26 cellular contexts compared by ENCODE assay signal in the genomic region with DNA sequence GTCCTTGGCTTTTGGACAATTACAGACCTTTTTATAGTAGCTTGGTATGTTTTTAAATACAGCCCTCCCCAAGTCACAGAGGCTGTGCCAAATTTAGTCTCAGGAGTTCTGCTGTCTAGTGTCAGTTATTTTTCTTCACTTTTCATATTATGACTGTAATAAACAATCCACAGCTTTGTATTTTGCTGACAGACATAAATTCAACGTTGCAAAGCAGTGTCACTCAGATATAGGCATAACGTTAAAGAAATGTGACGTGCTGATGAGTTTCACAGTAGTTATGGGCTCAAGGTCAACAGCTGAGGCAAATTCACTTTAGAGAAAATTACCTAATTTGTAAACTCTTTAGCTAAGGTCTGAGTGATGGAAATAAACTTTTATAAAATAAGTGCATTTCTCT.
"Had no signal": no experiment of that assay in that cellular context is flagged by ENCODE, and none has a peak within 500 bp of the region (broad histone marks: within the 10 kb centered on the region; RNA-seq: fewer than 3 reads in every experiment).

No MANE protein-coding gene starts in this region.

- H3K27ac ChIP-seq: heart right ventricle, hepatocyte, left ventricle myocardium inferior, pancreas, prostate gland, sigmoid colon, stomach, testis, thyroid gland, transverse colon, upper lobe of left lung, vagina had no signal

- H3K9me3 ChIP-seq: heart right ventricle, left ventricle myocardium inferior, pancreas, prostate gland, sigmoid colon, stomach, testis, thyroid gland, transverse colon, upper lobe of left lung, vagina had no signal

- H3K79me2 ChIP-seq: hepatocyte had no signal

- H3K4me1 ChIP-seq: heart right ventricle, left ventricle myocardium inferior, pancreas, prostate gland, stomach, testis, thyroid gland, transverse colon, upper lobe of left lung, vagina had no signal

- FAIRE-seq: pancreas had no signal

- H3K4me3 ChIP-seq: heart right ventricle, hepatocyte, left ventricle myocardium inferior, lung, pancreas, prostate gland, sigmoid colon, smooth muscle cell, stomach, testis, thyroid gland, transverse colon, upper lobe of left lung, vagina had no signal

- H3K36me3 ChIP-seq: heart right ventricle, left ventricle myocardium inferior, pancreas, prostate gland, sigmoid colon, thyroid gland, upper lobe of left lung, vagina had no signal

- H2AFZ ChIP-seq: hepatocyte had no signal

- H3K27me3 ChIP-seq: heart right ventricle, hepatocyte, pancreas, sigmoid colon, stomach, testis, thyroid gland, transverse colon, upper lobe of left lung, vagina had no signal

- DNase-seq: heart right ventricle; islet precursor cell; left ventricle myocardium inferior; mesendoderm; naive B cell; natural killer cell; nephron progenitor cell; pancreas; posterior cingulate gyrus; retina; right cardiac atrium; sigmoid colon; stimulated activated CD4-positive, alpha-beta T cell treated with anti-CD3 and anti-CD28 coated beads, Interleukin-1b, Interleukin-23, amount 100 ng/mL, for 48 hours; stimulated activated CD4-positive, alpha-beta T cell treated with anti-CD3 and anti-CD28 coated beads, Interleukin-4, amount 100 ng/mL, for 4 hours; stimulated activated naive B cell treated with anti-CD40 and anti-IgM and Interleukin-4, amounts not matched to agents 10 μg/mL and 1 μg/mL and 100 μg/mL, for 72 hours; stimulated activated naive CD8-positive, alpha-beta T cell treated with anti-CD3 and anti-CD28 coated beads, Interleukin-15, Interleukin-2, amounts not matched to agents 100 U/mL and 50 U/mL, for 24 hours; stomach; testis; thyroid gland; transverse colon; upper lobe of left lung had no signal

- H3K4me2 ChIP-seq: hepatocyte, smooth muscle cell had no signal
